8 cellular contexts compared by ENCODE assay signal in genomic region chr7:32890010-32890552, GRCh38. TPM values are rescaled to one million over a fixed set of nuclear protein-coding genes. Genes with fewer than 3 reads are reported as not detected.
DNase-seq lines count a peak whose midpoint lies in the region; ATAC-seq and TF ChIP-seq lines count a peak whose summit lies in the region.

No MANE protein-coding gene starts in this region.

- H3K36me3 ChIP-seq in OCI-LY7 (ENCODE audit: insufficient read depth, low read length), result peaks cover 6% of the 10 kb centered on the region; the same call in 1 of the 2 replicates
- no peaks in the 10 kb centered on the region for H3K36me3 ChIP-seq in muscle layer of colon (ENCODE audit: insufficient read depth, low read length)

- no peak for TF ChIP-seq CTCF in OCI-LY7 (conservative IDR thresholded peaks at IDR 0.05; ENCODE audit: low read length)
- no peak for TF ChIP-seq CTCF in coronary artery (IDR thresholded peaks at IDR 0.05)

- DNase-seq in activated CD4-positive, alpha-beta T cell treated with anti-CD3 and anti-CD28 coated beads, Interleukin-2, amount 10 ng/mL, durations not matched to agents 24 days and 14 days, result peak; percentile 70
- no peak for DNase-seq in activated CD4-positive, alpha-beta T cell treated with anti-CD3 and anti-CD28 coated beads, Interleukin-2, amount 50 U/mL, for 4 hours
- DNase-seq in OCI-LY7 (ENCODE audit: low spot score) (peak; percentile 19), coronary artery (ENCODE audit: low spot score) (no peak), NCI-H187 (lab: John Stamatoyannopoulos, UW) (no peak), SHP77 treated with DMSO at 0.1 percent for 48 hours (lab: John Stamatoyannopoulos, UW) (no peak)

- peaks cover 2% of the 10 kb centered on the region for H3K27me3 Mint-ChIP-seq in activated CD4-positive, alpha-beta T cell treated with anti-CD3 and anti-CD28 coated beads, Interleukin-2, amount 10 ng/mL, durations not matched to agents 24 days and 14 days

- H4K20me1 ChIP-seq in OCI-LY7 (ENCODE audit: insufficient read depth, low read length), result peaks cover 35% of the 10 kb centered on the region

- no peaks in the 10 kb centered on the region; the same call in 1 of the 2 replicates for H3K9me2 ChIP-seq in OCI-LY7 (ENCODE audit: insufficient read depth, low read length)

- H3K9ac ChIP-seq in muscle layer of colon (ENCODE audit: low read length), result peak overlapping the region; percentile 98

- TF ChIP-seq POLR2A in GM18505 (IDR thresholded peaks at IDR 0.05; ENCODE audit: borderline replicate concordance, extremely low read depth, insufficient read depth, insufficient read length), result no peak

- no peak for ATAC-seq in GM18505 (IDR thresholded peaks at IDR 0.05; ENCODE audit: unreplicated experiment)

- H3K27ac Mint-ChIP-seq in activated CD4-positive, alpha-beta T cell treated with anti-CD3 and anti-CD28 coated beads, Interleukin-2, amount 10 ng/mL, durations not matched to agents 24 days and 14 days, result peak overlapping the region; percentile 98

- peaks cover 33% of the 10 kb centered on the region for H3K4me1 ChIP-seq in OCI-LY7 (ENCODE audit: insufficient read depth, low read length, poor library complexity, severe bottlenecking)
- H3K4me1 ChIP-seq in muscle layer of colon (ENCODE audit: insufficient read depth, low read length), result peaks cover 15% of the 10 kb centered on the region

- no peaks in the 10 kb centered on the region for H3K9me3 ChIP-seq in OCI-LY7 (ENCODE audit: low read length)
- H3K9me3 ChIP-seq in muscle layer of colon (ENCODE audit: low read length), result no peaks in the 10 kb centered on the region

- CTCF ChIA-PET in OCI-LY7 (lab: Charles Lee; ENCODE audit: unreplicated experiment), result no interaction called here

- peak overlapping the region; percentile 97 for H3K4me2 ChIP-seq in OCI-LY7 (ENCODE audit: low read length)

- peak overlapping the region; percentile 84 for H3K4me3 Mint-ChIP-seq in activated CD4-positive, alpha-beta T cell treated with anti-CD3 and anti-CD28 coated beads, Interleukin-2, amount 10 ng/mL, durations not matched to agents 24 days and 14 days

- H3K27ac ChIP-seq in OCI-LY7 (ENCODE audit: low read depth, low read length, poor library complexity, severe bottlenecking), result peak overlapping the region; percentile 85
- H3K27ac ChIP-seq in coronary artery, result peak overlapping the region; percentile 99
- H3K27ac ChIP-seq in muscle layer of colon (ENCODE audit: low read depth, low read length), result peak overlapping the region; percentile 97

- H3K9me3 Mint-ChIP-seq in activated CD4-positive, alpha-beta T cell treated with anti-CD3 and anti-CD28 coated beads, Interleukin-2, amount 10 ng/mL, durations not matched to agents 24 days and 14 days, result no peaks in the 10 kb centered on the region

- peaks cover 59% of the 10 kb centered on the region for H3K79me2 ChIP-seq in OCI-LY7 (ENCODE audit: insufficient read depth, low read depth, low read length)

- H3K27me3 ChIP-seq in muscle layer of colon (ENCODE audit: control insufficient read depth in 1 of 2, insufficient read depth in 2 of 2, low read length in 2 of 2), result no peaks in the 10 kb centered on the region

- H2AFZ ChIP-seq in OCI-LY7 (ENCODE audit: low read length), result no peak overlapping the region

- TSS peak; percentile 50 for BruUV-seq in OCI-LY7 (replicated peaks; lab: Mats Ljungman, UMichigan)

- H3K4me3 ChIP-seq in OCI-LY7 (ENCODE audit: low read depth, low read length, poor library complexity, severe bottlenecking) (peak overlapping the region; percentile 84), coronary artery (peak overlapping the region; percentile 97), muscle layer of colon (ENCODE audit: low read depth in 1 of 2, low read length in 2 of 2) (peak overlapping the region; percentile 5 to 86)

- intact Hi-C loops in activated CD4-positive, alpha-beta T cell treated with anti-CD3 and anti-CD28 coated beads, Interleukin-2, amount 10 ng/mL, durations not matched to agents 24 days and 14 days (cut with micrococcal nuclease), result loop anchor here (2.0 kb wide), 2 partner anchors 19 to 395 kb away; partner anchors contain the start of gene AVL9
- intact Hi-C loops in OCI-LY7 (cut with micrococcal nuclease; ENCODE audit: unreplicated experiment), result loop anchor here (5.0 kb wide), 1 partner anchor 393 kb away; the partner anchor contains the start of gene AVL9

- H3K4me1 Mint-ChIP-seq in activated CD4-positive, alpha-beta T cell treated with anti-CD3 and anti-CD28 coated beads, Interleukin-2, amount 10 ng/mL, durations not matched to agents 24 days and 14 days, result peaks cover 59% of the 10 kb centered on the region

- POLR2A ChIA-PET in OCI-LY7 (lab: Charles Lee), result interaction anchor here (0.6 to 2.3 kb wide), 11 partner anchors 15 to 412 kb away, joined by 3 to 10 read pairs (median 3); partner anchors contain the start of gene LSM5

- peaks cover 22% of the 10 kb centered on the region for H3K36me3 Mint-ChIP-seq in activated CD4-positive, alpha-beta T cell treated with anti-CD3 and anti-CD28 coated beads, Interleukin-2, amount 10 ng/mL, durations not matched to agents 24 days and 14 days (ENCODE audit: low read depth)

RNA-seq across cellular contexts. Expression of gene KBTBD2, which starts 1.5 kb away (rescaled TPM):
- 30.2 and 31.5 TPM in 2 replicates for total RNA-seq in activated CD4-positive, alpha-beta T cell treated with anti-CD3 and anti-CD28 coated beads, Interleukin-2, amount 10 ng/mL, durations not matched to agents 24 days and 14 days
- total RNA-seq in OCI-LY7 (2014; rRNA removed; shearing (Covaris generic)), result 35.0 and 35.9 TPM in 2 replicates
- total RNA-seq in OCI-LY7 (2022), result 34.5 and 40.8 TPM in 2 replicates

Comparison
In these comparisons a context has a peak if more than half of its experiments do, and no peak if none do; other contexts are left out.
1. DNase-seq: peak in activated CD4-positive, alpha-beta T cell treated with anti-CD3 and anti-CD28 coated beads, Interleukin-2, amount 10 ng/mL, durations not matched to agents 24 days and 14 days (single experiment) and OCI-LY7 (single experiment); none in activated CD4-positive, alpha-beta T cell treated with anti-CD3 and anti-CD28 coated beads, Interleukin-2, amount 50 U/mL, for 4 hours (0 of 2), coronary artery (single experiment), NCI-H187 (0 of 2) and SHP77 treated with DMSO at 0.1 percent for 48 hours (single experiment).
2. H3K4me3 ChIP-seq: peak in every context shown above with its lines; median percentile 97 in coronary artery; 84 in OCI-LY7; 46 in muscle layer of colon.
3. Peak in every context shown above with its lines, with median percentiles within 50 percentile points of each other: H3K27ac ChIP-seq.